ENCODE assay signal across 2 cellular contexts in the genomic region with DNA sequence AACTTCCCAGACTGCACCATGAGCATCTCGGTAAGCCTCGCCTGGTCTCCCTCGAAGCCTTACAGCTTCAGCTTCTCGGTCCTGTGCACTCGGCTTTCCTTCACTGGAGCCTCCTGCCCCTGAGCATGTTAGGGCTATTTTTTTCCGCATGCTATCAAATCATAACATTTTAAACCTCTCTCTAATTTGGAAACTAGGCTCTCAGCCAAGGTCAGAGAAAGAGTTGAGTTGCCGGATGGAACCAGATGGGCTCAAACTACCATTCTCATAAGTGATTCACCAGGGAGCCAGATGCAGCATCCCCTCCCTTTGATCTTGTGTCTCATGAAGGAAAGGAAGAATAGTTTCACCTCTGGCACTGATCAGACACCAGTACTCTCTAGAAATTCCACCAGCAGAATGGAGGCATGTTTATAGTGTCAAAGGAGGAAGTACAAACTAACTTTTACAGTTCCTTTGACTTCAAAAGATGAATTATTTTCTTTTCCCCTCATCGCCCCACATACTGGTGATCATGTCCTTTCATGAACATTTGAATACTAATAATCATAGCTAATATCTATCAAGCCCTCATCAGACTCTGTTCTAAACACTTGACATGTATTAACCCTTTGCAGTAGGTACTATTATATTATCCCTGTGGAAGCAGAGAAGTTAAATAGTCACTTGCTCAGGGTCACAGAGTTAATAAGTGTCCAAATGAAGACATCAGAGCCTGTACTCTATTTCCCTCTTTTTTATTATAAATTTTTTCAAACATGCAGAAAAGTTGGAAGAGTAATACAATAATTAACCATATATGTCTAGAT.
TF ChIP-seq lines count a peak whose summit lies in the region.

No MANE protein-coding gene starts in this region.

TF ChIP-seq in GM23338, 12 proteins besides CTCF, POLR2A, EP300 and RAD21 (continued from another document):
- TF ChIP-seq, protein P1, sequence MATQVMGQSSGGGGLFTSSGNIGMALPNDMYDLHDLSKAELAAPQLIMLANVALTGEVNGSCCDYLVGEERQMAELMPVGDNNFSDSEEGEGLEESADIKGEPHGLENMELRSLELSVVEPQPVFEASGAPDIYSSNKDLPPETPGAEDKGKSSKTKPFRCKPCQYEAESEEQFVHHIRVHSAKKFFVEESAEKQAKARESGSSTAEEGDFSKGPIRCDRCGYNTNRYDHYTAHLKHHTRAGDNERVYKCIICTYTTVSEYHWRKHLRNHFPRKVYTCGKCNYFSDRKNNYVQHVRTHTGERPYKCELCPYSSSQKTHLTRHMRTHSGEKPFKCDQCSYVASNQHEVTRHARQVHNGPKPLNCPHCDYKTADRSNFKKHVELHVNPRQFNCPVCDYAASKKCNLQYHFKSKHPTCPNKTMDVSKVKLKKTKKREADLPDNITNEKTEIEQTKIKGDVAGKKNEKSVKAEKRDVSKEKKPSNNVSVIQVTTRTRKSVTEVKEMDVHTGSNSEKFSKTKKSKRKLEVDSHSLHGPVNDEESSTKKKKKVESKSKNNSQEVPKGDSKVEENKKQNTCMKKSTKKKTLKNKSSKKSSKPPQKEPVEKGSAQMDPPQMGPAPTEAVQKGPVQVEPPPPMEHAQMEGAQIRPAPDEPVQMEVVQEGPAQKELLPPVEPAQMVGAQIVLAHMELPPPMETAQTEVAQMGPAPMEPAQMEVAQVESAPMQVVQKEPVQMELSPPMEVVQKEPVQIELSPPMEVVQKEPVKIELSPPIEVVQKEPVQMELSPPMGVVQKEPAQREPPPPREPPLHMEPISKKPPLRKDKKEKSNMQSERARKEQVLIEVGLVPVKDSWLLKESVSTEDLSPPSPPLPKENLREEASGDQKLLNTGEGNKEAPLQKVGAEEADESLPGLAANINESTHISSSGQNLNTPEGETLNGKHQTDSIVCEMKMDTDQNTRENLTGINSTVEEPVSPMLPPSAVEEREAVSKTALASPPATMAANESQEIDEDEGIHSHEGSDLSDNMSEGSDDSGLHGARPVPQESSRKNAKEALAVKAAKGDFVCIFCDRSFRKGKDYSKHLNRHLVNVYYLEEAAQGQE (IDR thresholded peaks at IDR 0.05; ENCODE audit: unreplicated experiment): no peak
- TF ChIP-seq ZNF331 (CRISPR knock-in tag; IDR thresholded peaks at IDR 0.05; ENCODE audit: low read depth) (no peak), CREB1 (CRISPR knock-in tag; IDR thresholded peaks at IDR 0.05; ENCODE audit: low read depth) (no peak)

TF ChIP-seq in WTC11, 78 proteins besides CTCF, POLR2A, EP300 and RAD21 (continued from another document):
- TF ChIP-seq, protein P2, sequence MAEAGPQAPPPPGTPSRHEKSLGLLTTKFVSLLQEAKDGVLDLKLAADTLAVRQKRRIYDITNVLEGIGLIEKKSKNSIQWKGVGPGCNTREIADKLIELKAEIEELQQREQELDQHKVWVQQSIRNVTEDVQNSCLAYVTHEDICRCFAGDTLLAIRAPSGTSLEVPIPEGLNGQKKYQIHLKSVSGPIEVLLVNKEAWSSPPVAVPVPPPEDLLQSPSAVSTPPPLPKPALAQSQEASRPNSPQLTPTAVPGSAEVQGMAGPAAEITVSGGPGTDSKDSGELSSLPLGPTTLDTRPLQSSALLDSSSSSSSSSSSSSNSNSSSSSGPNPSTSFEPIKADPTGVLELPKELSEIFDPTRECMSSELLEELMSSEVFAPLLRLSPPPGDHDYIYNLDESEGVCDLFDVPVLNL (CRISPR knock-in tag; IDR thresholded peaks at IDR 0.05; ENCODE audit: borderline replicate concordance, low read depth): no peak
